1 cellular context compared by ENCODE assay signal in the genomic region with DNA sequence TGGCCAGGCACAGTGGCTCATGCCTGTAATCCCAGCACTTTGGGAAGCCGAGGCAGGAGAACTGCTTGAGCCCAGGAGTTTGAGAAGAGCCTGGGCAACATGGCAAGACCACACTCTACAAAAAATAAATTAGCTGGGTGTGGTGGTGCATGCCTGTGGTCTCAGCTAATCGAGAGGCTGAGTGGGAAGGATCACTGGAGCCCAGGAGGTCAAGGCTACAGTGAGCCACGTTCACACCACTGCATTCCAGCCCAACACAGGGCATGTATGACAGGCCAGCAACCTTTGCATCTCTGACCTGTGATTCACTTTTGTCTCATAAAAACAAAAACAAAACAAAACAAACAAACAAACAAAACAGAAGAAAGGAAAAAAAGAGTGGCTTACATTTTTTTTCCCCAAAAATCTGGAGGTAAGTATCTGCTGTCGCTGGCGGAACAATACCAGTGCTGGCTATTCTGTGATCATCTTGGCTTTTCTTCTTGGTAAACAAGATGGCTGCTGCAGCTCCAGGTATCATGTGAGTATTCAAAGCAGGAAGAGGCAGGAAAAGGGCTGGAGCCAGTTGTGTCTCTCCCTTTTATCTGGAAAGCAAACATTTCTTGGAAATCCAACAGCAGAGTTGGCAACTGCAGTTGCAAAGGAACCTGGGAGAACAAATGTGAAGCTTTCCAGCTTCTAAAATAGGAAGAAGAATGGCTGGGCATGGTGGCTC.
TF ChIP-seq lines count a peak whose summit lies in the region.

No MANE protein-coding gene starts in this region.

TF ChIP-seq in K562, 482 proteins besides CTCF, POLR2A, EP300 and RAD21 (continues in another document):
- TF ChIP-seq FOSL1 (tag; conservative IDR thresholded peaks at IDR 0.05) (no peak), MAFF (IDR thresholded peaks at IDR 0.05; ENCODE audit: low read length) (no peak), ELF2 (CRISPR knock-in tag; IDR thresholded peaks at IDR 0.05) (no peak), FOS (IDR thresholded peaks at IDR 0.05; ENCODE audit: extremely low read depth, insufficient read length) (no peak), MLX (CRISPR knock-in tag; conservative IDR thresholded peaks at IDR 0.05) (no peak), YY1 (IDR thresholded peaks at IDR 0.05; ENCODE audit: borderline replicate concordance in 1 of 3, control insufficient read depth in 1 of 3, extremely low read depth in 1 of 3, insufficient read depth in 3 of 3, insufficient read length in 1 of 3, insufficient replicate concordance in 2 of 3, low read depth in 1 of 3, low read length in 2 of 3) (peak in 2 of 3 experiments; percentile 31 to 86), CEBPG (CRISPR knock-in tag; IDR thresholded peaks at IDR 0.05) (no peak), CEBPG (tag; conservative IDR thresholded peaks at IDR 0.05 in 1 of 2, IDR thresholded peaks at IDR 0.05 in 1 of 2) (no peak), UBTF (IDR thresholded peaks at IDR 0.05; ENCODE audit: borderline replicate concordance in 1 of 2, low read depth in 2 of 2, low read length in 2 of 2) (no peak), RNF219 (CRISPR knock-in tag; IDR thresholded peaks at IDR 0.05) (no peak), KDM4B (IDR thresholded peaks at IDR 0.05; ENCODE audit: borderline replicate concordance in 2 of 2, low read depth in 1 of 2) (no peak), DIDO1 (tag; IDR thresholded peaks at IDR 0.05; ENCODE audit: low read depth) (peak; percentile 14; the same call in 1 of the 2 replicates), SPI1 (IDR thresholded peaks at IDR 0.05; ENCODE audit: borderline replicate concordance, low read depth, low read length) (no peak), FOXK2 (conservative IDR thresholded peaks at IDR 0.05 in 1 of 2, IDR thresholded peaks at IDR 0.05 in 1 of 2; ENCODE audit: low read depth in 2 of 2) (peak in 1 of 2 experiments; percentile 30; a peak in 1 of 4 replicates), DNMT1 (IDR thresholded peaks at IDR 0.05) (no peak), PYGO2 (tag; IDR thresholded peaks at IDR 0.05) (peak; percentile 34; the same call in 1 of the 2 replicates), NR2C2 (CRISPR knock-in tag; IDR thresholded peaks at IDR 0.05) (no peak), NR2C2 (tag; IDR thresholded peaks at IDR 0.05) (peak; percentile 35; the same call in 1 of the 2 replicates), CXXC5 (CRISPR knock-in tag; IDR thresholded peaks at IDR 0.05) (0 out of 2 replicates have a peak, but pooled peaks have one; percentile 20), DMBX1 (CRISPR knock-in tag; IDR thresholded peaks at IDR 0.05; ENCODE audit: borderline replicate concordance) (peak; percentile 72; the same call in 1 of the 2 replicates), FOXA3 (CRISPR knock-in tag; conservative IDR thresholded peaks at IDR 0.05 in 1 of 2, IDR thresholded peaks at IDR 0.05 in 1 of 2) (0 out of 4 replicates have a peak, but pooled peaks of 1 of the 2 experiments have one; percentile 9), ZZZ3 (IDR thresholded peaks at IDR 0.05) (no peak), NR2C1 (IDR thresholded peaks at IDR 0.05) (no peak), NR2C1 (tag; IDR thresholded peaks at IDR 0.05) (peak; percentile 24; the same call in 1 of the 2 replicates), RBM15 (IDR thresholded peaks at IDR 0.05; ENCODE audit: insufficient read depth, low read length) (no peak), ZBTB49 (CRISPR knock-in tag; IDR thresholded peaks at IDR 0.05; ENCODE audit: borderline replicate concordance) (no peak), ZNF239 (CRISPR knock-in tag; IDR thresholded peaks at IDR 0.05) (no peak), ZBTB11 (CRISPR knock-in tag; IDR thresholded peaks at IDR 0.05) (peak in 1 of 3 experiments; percentile 84; a peak in 2 of 6 replicates)
- TF ChIP-seq, protein P1, sequence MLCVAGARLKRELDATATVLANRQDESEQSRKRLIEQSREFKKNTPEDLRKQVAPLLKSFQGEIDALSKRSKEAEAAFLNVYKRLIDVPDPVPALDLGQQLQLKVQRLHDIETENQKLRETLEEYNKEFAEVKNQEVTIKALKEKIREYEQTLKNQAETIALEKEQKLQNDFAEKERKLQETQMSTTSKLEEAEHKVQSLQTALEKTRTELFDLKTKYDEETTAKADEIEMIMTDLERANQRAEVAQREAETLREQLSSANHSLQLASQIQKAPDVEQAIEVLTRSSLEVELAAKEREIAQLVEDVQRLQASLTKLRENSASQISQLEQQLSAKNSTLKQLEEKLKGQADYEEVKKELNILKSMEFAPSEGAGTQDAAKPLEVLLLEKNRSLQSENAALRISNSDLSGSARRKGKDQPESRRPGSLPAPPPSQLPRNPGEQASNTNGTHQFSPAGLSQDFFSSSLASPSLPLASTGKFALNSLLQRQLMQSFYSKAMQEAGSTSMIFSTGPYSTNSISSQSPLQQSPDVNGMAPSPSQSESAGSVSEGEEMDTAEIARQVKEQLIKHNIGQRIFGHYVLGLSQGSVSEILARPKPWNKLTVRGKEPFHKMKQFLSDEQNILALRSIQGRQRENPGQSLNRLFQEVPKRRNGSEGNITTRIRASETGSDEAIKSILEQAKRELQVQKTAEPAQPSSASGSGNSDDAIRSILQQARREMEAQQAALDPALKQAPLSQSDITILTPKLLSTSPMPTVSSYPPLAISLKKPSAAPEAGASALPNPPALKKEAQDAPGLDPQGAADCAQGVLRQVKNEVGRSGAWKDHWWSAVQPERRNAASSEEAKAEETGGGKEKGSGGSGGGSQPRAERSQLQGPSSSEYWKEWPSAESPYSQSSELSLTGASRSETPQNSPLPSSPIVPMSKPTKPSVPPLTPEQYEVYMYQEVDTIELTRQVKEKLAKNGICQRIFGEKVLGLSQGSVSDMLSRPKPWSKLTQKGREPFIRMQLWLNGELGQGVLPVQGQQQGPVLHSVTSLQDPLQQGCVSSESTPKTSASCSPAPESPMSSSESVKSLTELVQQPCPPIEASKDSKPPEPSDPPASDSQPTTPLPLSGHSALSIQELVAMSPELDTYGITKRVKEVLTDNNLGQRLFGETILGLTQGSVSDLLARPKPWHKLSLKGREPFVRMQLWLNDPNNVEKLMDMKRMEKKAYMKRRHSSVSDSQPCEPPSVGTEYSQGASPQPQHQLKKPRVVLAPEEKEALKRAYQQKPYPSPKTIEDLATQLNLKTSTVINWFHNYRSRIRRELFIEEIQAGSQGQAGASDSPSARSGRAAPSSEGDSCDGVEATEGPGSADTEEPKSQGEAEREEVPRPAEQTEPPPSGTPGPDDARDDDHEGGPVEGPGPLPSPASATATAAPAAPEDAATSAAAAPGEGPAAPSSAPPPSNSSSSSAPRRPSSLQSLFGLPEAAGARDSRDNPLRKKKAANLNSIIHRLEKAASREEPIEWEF (CRISPR knock-in tag; IDR thresholded peaks at IDR 0.05): 0 out of 2 replicates have a peak, but pooled peaks have one; percentile 74
- TF ChIP-seq, protein P2, sequence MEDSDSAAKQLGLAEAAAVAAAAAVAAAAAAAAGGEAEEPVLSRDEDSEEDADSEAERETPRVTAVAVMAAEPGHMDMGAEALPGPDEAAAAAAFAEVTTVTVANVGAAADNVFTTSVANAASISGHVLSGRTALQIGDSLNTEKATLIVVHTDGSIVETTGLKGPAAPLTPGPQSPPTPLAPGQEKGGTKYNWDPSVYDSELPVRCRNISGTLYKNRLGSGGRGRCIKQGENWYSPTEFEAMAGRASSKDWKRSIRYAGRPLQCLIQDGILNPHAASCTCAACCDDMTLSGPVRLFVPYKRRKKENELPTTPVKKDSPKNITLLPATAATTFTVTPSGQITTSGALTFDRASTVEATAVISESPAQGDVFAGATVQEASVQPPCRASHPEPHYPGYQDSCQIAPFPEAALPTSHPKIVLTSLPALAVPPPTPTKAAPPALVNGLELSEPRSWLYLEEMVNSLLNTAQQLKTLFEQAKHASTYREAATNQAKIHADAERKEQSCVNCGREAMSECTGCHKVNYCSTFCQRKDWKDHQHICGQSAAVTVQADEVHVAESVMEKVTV (CRISPR knock-in tag; IDR thresholded peaks at IDR 0.05): no peak
- TF ChIP-seq, protein P3, sequence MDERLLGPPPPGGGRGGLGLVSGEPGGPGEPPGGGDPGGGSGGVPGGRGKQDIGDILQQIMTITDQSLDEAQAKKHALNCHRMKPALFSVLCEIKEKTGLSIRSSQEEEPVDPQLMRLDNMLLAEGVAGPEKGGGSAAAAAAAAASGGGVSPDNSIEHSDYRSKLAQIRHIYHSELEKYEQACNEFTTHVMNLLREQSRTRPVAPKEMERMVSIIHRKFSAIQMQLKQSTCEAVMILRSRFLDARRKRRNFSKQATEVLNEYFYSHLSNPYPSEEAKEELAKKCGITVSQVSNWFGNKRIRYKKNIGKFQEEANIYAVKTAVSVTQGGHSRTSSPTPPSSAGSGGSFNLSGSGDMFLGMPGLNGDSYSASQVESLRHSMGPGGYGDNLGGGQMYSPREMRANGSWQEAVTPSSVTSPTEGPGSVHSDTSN (CRISPR knock-in tag; IDR thresholded peaks at IDR 0.05; ENCODE audit: low read depth): no peak
- TF ChIP-seq, protein P3 (tag; conservative IDR thresholded peaks at IDR 0.05; ENCODE audit: low read depth): no peak
